15 cellular contexts compared by ENCODE assay signal in genomic region chr11:123494195-123495050, GRCh38.
DNase-seq lines count a peak whose midpoint lies in the region; ATAC-seq and TF ChIP-seq lines count a peak whose summit lies in the region.
"Had no signal": no experiment of that assay in that cellular context is flagged by ENCODE, and none has a peak within 500 bp of the region (broad histone marks: within the 10 kb centered on the region; RNA-seq: fewer than 3 reads in every experiment).

No MANE protein-coding gene starts in this region.

- H3K4me3 ChIP-seq in fibroblast of pulmonary artery (replicated peaks; ENCODE audit: low read depth, low read length): no peak overlapping the region
- H3K4me3 ChIP-seq: K562, transverse colon had no signal

- H3K4me1 Mint-ChIP-seq in activated T-cell treated with anti-CD3 and anti-CD28 coated beads, Interleukin-2, amount 50 U/mL, for 24 hours (ENCODE audit: low read depth): peaks cover 1% of the 10 kb centered on the region

- H3K4me3 Mint-ChIP-seq in activated T-cell treated with anti-CD3 and anti-CD28 coated beads, Interleukin-2, amount 50 U/mL, for 24 hours: no peak overlapping the region
- H3K4me3 Mint-ChIP-seq: T-helper 17 cell had no signal

- ATAC-seq in SK-N-SH treated with all-trans-retinoic acid at 6 μM for 48 hours (peak; percentile 75; the same call in 2 of the 3 replicates), GM21390 (IDR thresholded peaks at IDR 0.05; ENCODE audit: unreplicated experiment) (no peak)
- ATAC-seq: K562, T-helper 17 cell had no signal

- no peaks in the 10 kb centered on the region for H3K27me3 Mint-ChIP-seq in activated T-cell treated with anti-CD3 and anti-CD28 coated beads, Interleukin-2, amount 50 U/mL, for 24 hours
- H3K27me3 Mint-ChIP-seq: T-helper 17 cell had no signal

- H3K9me3 Mint-ChIP-seq in activated T-cell treated with anti-CD3 and anti-CD28 coated beads, Interleukin-2, amount 50 U/mL, for 24 hours: no peaks in the 10 kb centered on the region

- TF ChIP-seq CTCF in fibroblast of pulmonary artery (IDR thresholded peaks at IDR 0.05; ENCODE audit: low read length, missing control alignments): no peak

- no peak overlapping the region for H3K27ac Mint-ChIP-seq in activated T-cell treated with anti-CD3 and anti-CD28 coated beads, Interleukin-2, amount 50 U/mL, for 24 hours

- DNase-seq in NCI-H1417 (lab: John Stamatoyannopoulos, UW): peak in 2 of 3 experiments; percentile 34 to 63
- DNase-seq in NCI-H1417 treated with DMSO at 0.1 percent for 48 hours (lab: John Stamatoyannopoulos, UW): no peak
- DNase-seq in fibroblast of pulmonary artery (ENCODE audit: low read depth): peak; percentile 47
- peak; percentile 55 for DNase-seq in renal cortical epithelial cell (ENCODE audit: low read depth)
- DNase-seq in A172 (ENCODE audit: low spot score): no peak
- DNase-seq in activated T-cell treated with anti-CD3 and anti-CD28 coated beads, Interleukin-2, amount 50 U/mL, for 24 hours: no peak
- DNase-seq: activated CD4-positive, alpha-beta T cell treated with anti-CD3 and anti-CD28 coated beads, Interleukin-2, amount 50 U/mL, for 48 hours; activated gamma-delta T cell treated with Interleukin-2 at 50 U/mL for 16 hours; NCI-H2029 treated with DMSO at 0.1 percent for 48 hours; stimulated activated CD4-positive, alpha-beta T cell treated with anti-CD3 and anti-CD28 coated beads, Interleukin-12 subunit alpha, Interleukin-12 subunit beta, amount 100 ng/mL, for 4 hours; T-helper 17 cell; transverse colon had no signal

- H3K36me3 Mint-ChIP-seq in activated T-cell treated with anti-CD3 and anti-CD28 coated beads, Interleukin-2, amount 50 U/mL, for 24 hours (ENCODE audit: low read depth): peaks cover 4% of the 10 kb centered on the region

TF ChIP-seq in SK-N-SH treated with all-trans-retinoic acid at 6 μM for 48 hours, 23 proteins besides CTCF, POLR2A, EP300 and RAD21:
- TF ChIP-seq ZNF8 (CRISPR knock-in tag; IDR thresholded peaks at IDR 0.05): no peak
- no peak for TF ChIP-seq TCF4 (CRISPR knock-in tag; IDR thresholded peaks at IDR 0.05; ENCODE audit: borderline replicate concordance)
- no peak for TF ChIP-seq RARB (CRISPR knock-in tag; IDR thresholded peaks at IDR 0.05)
- no peak for TF ChIP-seq TOX (CRISPR knock-in tag; IDR thresholded peaks at IDR 0.05; ENCODE audit: borderline replicate concordance)
- TF ChIP-seq SNAI2 (CRISPR knock-in tag; IDR thresholded peaks at IDR 0.05): no peak
- TF ChIP-seq OSR1 (CRISPR knock-in tag; IDR thresholded peaks at IDR 0.05): no peak
- TF ChIP-seq, protein P1, sequence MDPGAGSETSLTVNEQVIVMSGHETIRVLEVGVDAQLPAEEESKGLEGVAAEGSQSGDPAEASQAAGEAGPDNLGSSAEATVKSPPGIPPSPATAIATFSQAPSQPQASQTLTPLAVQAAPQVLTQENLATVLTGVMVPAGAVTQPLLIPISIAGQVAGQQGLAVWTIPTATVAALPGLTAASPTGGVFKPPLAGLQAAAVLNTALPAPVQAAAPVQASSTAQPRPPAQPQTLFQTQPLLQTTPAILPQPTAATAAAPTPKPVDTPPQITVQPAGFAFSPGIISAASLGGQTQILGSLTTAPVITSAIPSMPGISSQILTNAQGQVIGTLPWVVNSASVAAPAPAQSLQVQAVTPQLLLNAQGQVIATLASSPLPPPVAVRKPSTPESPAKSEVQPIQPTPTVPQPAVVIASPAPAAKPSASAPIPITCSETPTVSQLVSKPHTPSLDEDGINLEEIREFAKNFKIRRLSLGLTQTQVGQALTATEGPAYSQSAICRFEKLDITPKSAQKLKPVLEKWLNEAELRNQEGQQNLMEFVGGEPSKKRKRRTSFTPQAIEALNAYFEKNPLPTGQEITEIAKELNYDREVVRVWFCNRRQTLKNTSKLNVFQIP (CRISPR knock-in tag; IDR thresholded peaks at IDR 0.05; ENCODE audit: borderline replicate concordance, low read depth): no peak
- no peak for TF ChIP-seq TSHZ2 (CRISPR knock-in tag; IDR thresholded peaks at IDR 0.05)
- TF ChIP-seq CREB5 (CRISPR knock-in tag; IDR thresholded peaks at IDR 0.05; ENCODE audit: low read depth): no peak
- TF ChIP-seq, protein P2, sequence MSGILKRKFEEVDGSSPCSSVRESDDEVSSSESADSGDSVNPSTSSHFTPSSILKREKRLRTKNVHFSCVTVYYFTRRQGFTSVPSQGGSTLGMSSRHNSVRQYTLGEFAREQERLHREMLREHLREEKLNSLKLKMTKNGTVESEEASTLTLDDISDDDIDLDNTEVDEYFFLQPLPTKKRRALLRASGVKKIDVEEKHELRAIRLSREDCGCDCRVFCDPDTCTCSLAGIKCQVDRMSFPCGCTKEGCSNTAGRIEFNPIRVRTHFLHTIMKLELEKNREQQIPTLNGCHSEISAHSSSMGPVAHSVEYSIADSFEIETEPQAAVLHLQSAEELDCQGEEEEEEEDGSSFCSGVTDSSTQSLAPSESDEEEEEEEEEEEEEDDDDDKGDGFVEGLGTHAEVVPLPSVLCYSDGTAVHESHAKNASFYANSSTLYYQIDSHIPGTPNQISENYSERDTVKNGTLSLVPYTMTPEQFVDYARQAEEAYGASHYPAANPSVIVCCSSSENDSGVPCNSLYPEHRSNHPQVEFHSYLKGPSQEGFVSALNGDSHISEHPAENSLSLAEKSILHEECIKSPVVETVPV (CRISPR knock-in tag; IDR thresholded peaks at IDR 0.05): no peak
- TF ChIP-seq ARNTL (CRISPR knock-in tag; IDR thresholded peaks at IDR 0.05; ENCODE audit: borderline replicate concordance, low read depth): no peak
- no peak for TF ChIP-seq ZFP30 (CRISPR knock-in tag; IDR thresholded peaks at IDR 0.05)
- TF ChIP-seq PPARA (CRISPR knock-in tag; IDR thresholded peaks at IDR 0.05; ENCODE audit: borderline replicate concordance): no peak

Comparison
In these comparisons a context has a peak if more than half of its experiments do, and no peak if none do; other contexts are left out.
1. DNase-seq: peak in NCI-H1417 (2 of 3), fibroblast of pulmonary artery (single experiment) and renal cortical epithelial cell (single experiment); none in NCI-H1417 treated with DMSO at 0.1 percent for 48 hours (single experiment), A172 (single experiment) and activated T-cell treated with anti-CD3 and anti-CD28 coated beads, Interleukin-2, amount 50 U/mL, for 24 hours (single experiment).